1 cellular context compared by ENCODE assay signal in genomic region chr3:121574449-121574848, GRCh38.
TF ChIP-seq lines count a peak whose summit lies in the region.

No MANE protein-coding gene starts in this region.

TF ChIP-seq in K562, 482 proteins besides CTCF, POLR2A, EP300 and RAD21 (continued from another document and continues in another):
- TF ChIP-seq SIN3A (IDR thresholded peaks at IDR 0.05; ENCODE audit: borderline replicate concordance in 2 of 2, control insufficient read depth in 1 of 2, low read depth in 2 of 2, low read length in 2 of 2): no peak
- TF ChIP-seq PURB (CRISPR knock-in tag; IDR thresholded peaks at IDR 0.05; ENCODE audit: low read depth): no peak
- no peak for TF ChIP-seq ZNF175 (CRISPR knock-in tag; IDR thresholded peaks at IDR 0.05; ENCODE audit: low read depth)
- TF ChIP-seq ZNF583 (CRISPR knock-in tag; IDR thresholded peaks at IDR 0.05): no peak
- no peak for TF ChIP-seq MCM2 (IDR thresholded peaks at IDR 0.05; ENCODE audit: low read depth)
- TF ChIP-seq E4F1 (CRISPR knock-in tag; IDR thresholded peaks at IDR 0.05; ENCODE audit: borderline replicate concordance): no peak
- peak; percentile 56 to 63; a peak in 3 of 4 replicates for TF ChIP-seq FOXK2 (conservative IDR thresholded peaks at IDR 0.05 in 1 of 2, IDR thresholded peaks at IDR 0.05 in 1 of 2; ENCODE audit: low read depth in 2 of 2)
- no peak for TF ChIP-seq ETV5 (CRISPR knock-in tag; IDR thresholded peaks at IDR 0.05; ENCODE audit: low read depth)
- TF ChIP-seq AFF1 (IDR thresholded peaks at IDR 0.05; ENCODE audit: low read depth in 1 of 2, partially characterized antibody in 2 of 2): no peak
- TF ChIP-seq XRCC5 (IDR thresholded peaks at IDR 0.05; ENCODE audit: low read depth, low read length): no peak
- no peak for TF ChIP-seq HSF4 (CRISPR knock-in tag; IDR thresholded peaks at IDR 0.05; ENCODE audit: borderline replicate concordance)
- no peak for TF ChIP-seq MEF2D (tag; conservative IDR thresholded peaks at IDR 0.05; ENCODE audit: low read depth)
- no peak for TF ChIP-seq PHB2 (IDR thresholded peaks at IDR 0.05; ENCODE audit: low read depth)
- no peak for TF ChIP-seq SMAD2 (IDR thresholded peaks at IDR 0.05; ENCODE audit: low read depth, low read length)
- 0 out of 2 replicates have a peak, but pooled peaks have one; percentile 28 for TF ChIP-seq CREM (IDR thresholded peaks at IDR 0.05; ENCODE audit: low read depth)
- TF ChIP-seq FOSL1 (tag; conservative IDR thresholded peaks at IDR 0.05): peak; percentile 83
- TF ChIP-seq CEBPZ (IDR thresholded peaks at IDR 0.05; ENCODE audit: borderline replicate concordance, low read depth, low read length): no peak
- TF ChIP-seq PCBP1 (IDR thresholded peaks at IDR 0.05; ENCODE audit: low read depth, low read length, poor library complexity, severe bottlenecking): no peak
- no peak for TF ChIP-seq PHF21A (IDR thresholded peaks at IDR 0.05; ENCODE audit: borderline replicate concordance, low read depth)
- TF ChIP-seq MYNN (IDR thresholded peaks at IDR 0.05): no peak
- no peak for TF ChIP-seq MYNN (CRISPR knock-in tag; IDR thresholded peaks at IDR 0.05)
- TF ChIP-seq, protein P1, sequence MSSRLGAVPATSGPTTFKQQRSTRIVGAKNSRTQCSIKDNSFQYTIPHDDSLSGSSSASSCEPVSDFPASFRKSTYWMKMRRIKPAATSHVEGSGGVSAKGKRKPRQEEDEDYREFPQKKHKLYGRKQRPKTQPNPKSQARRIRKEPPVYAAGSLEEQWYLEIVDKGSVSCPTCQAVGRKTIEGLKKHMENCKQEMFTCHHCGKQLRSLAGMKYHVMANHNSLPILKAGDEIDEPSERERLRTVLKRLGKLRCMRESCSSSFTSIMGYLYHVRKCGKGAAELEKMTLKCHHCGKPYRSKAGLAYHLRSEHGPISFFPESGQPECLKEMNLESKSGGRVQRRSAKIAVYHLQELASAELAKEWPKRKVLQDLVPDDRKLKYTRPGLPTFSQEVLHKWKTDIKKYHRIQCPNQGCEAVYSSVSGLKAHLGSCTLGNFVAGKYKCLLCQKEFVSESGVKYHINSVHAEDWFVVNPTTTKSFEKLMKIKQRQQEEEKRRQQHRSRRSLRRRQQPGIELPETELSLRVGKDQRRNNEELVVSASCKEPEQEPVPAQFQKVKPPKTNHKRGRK (tag; IDR thresholded peaks at IDR 0.05): no peak
- TF ChIP-seq E2F5 (CRISPR knock-in tag; IDR thresholded peaks at IDR 0.05): no peak
- no peak for TF ChIP-seq SRSF7 (optimal IDR thresholded peaks at IDR 0.05; ENCODE audit: low read depth, low read length)
- no peak for TF ChIP-seq TEAD2 (tag; IDR thresholded peaks at IDR 0.05)
- TF ChIP-seq, protein P2, sequence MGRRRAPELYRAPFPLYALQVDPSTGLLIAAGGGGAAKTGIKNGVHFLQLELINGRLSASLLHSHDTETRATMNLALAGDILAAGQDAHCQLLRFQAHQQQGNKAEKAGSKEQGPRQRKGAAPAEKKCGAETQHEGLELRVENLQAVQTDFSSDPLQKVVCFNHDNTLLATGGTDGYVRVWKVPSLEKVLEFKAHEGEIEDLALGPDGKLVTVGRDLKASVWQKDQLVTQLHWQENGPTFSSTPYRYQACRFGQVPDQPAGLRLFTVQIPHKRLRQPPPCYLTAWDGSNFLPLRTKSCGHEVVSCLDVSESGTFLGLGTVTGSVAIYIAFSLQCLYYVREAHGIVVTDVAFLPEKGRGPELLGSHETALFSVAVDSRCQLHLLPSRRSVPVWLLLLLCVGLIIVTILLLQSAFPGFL (CRISPR knock-in tag; IDR thresholded peaks at IDR 0.05): no peak
- TF ChIP-seq HCFC1 (IDR thresholded peaks at IDR 0.05; ENCODE audit: low read depth, low read length): no peak
- peak; percentile 97 for TF ChIP-seq NFE2 (IDR thresholded peaks at IDR 0.05; ENCODE audit: low read depth)
- TF ChIP-seq SIRT6 (IDR thresholded peaks at IDR 0.05; ENCODE audit: low read depth, low read length): no peak
- TF ChIP-seq STAG1 (CRISPR knock-in tag; IDR thresholded peaks at IDR 0.05; ENCODE audit: borderline replicate concordance): no peak
- no peak for TF ChIP-seq MCM3 (IDR thresholded peaks at IDR 0.05)
- no peak for TF ChIP-seq TSC22D4 (tag; IDR thresholded peaks at IDR 0.05)
- peak in 1 of 2 experiments; percentile 49; a peak in 1 of 4 replicates for TF ChIP-seq ARNT (IDR thresholded peaks at IDR 0.05)
- TF ChIP-seq HNRNPUL1 (IDR thresholded peaks at IDR 0.05; ENCODE audit: low read length): no peak
- TF ChIP-seq, protein P3, sequence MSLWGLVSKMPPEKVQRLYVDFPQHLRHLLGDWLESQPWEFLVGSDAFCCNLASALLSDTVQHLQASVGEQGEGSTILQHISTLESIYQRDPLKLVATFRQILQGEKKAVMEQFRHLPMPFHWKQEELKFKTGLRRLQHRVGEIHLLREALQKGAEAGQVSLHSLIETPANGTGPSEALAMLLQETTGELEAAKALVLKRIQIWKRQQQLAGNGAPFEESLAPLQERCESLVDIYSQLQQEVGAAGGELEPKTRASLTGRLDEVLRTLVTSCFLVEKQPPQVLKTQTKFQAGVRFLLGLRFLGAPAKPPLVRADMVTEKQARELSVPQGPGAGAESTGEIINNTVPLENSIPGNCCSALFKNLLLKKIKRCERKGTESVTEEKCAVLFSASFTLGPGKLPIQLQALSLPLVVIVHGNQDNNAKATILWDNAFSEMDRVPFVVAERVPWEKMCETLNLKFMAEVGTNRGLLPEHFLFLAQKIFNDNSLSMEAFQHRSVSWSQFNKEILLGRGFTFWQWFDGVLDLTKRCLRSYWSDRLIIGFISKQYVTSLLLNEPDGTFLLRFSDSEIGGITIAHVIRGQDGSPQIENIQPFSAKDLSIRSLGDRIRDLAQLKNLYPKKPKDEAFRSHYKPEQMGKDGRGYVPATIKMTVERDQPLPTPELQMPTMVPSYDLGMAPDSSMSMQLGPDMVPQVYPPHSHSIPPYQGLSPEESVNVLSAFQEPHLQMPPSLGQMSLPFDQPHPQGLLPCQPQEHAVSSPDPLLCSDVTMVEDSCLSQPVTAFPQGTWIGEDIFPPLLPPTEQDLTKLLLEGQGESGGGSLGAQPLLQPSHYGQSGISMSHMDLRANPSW (CRISPR knock-in tag; IDR thresholded peaks at IDR 0.05): no peak
- peak; percentile 81 for TF ChIP-seq C11orf30 (IDR thresholded peaks at IDR 0.05; ENCODE audit: low read depth)
- TF ChIP-seq, protein P4, sequence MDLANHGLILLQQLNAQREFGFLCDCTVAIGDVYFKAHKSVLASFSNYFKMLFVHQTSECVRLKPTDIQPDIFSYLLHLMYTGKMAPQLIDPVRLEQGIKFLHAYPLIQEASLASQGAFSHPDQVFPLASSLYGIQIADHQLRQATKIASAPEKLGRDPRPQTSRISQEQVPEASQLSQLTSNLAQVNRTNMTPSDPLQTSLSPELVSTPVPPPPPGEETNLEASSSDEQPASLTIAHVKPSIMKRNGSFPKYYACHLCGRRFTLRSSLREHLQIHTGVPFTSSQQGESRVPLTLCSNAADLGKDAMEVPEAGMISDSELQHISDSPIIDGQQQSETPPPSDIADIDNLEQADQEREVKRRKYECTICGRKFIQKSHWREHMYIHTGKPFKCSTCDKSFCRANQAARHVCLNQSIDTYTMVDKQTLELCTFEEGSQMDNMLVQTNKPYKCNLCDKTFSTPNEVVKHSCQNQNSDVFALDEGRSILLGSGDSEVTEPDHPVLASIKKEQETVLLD (IDR thresholded peaks at IDR 0.05): no peak
- no peak for TF ChIP-seq GATAD2A (IDR thresholded peaks at IDR 0.05)
- TF ChIP-seq MXI1 (IDR thresholded peaks at IDR 0.05; ENCODE audit: low read depth, low read length): no peak
- no peak for TF ChIP-seq GABPA (tag; conservative IDR thresholded peaks at IDR 0.05; ENCODE audit: low read depth)
- TF ChIP-seq CREB5 (CRISPR knock-in tag; IDR thresholded peaks at IDR 0.05): no peak
- TF ChIP-seq ZNF77 (CRISPR knock-in tag; IDR thresholded peaks at IDR 0.05): no peak
- TF ChIP-seq EGR1 (conservative IDR thresholded peaks at IDR 0.05): no peak
- TF ChIP-seq TFAP4 (CRISPR knock-in tag; IDR thresholded peaks at IDR 0.05; ENCODE audit: borderline replicate concordance): peak; percentile 95
